Comparison of ENCODE assay signal across 1 cellular context in genomic region chrX:53831662-53832635, GRCh38.
TF ChIP-seq lines count a peak whose summit lies in the region.

No MANE protein-coding gene starts in this region.

TF ChIP-seq in HCT116, 20 proteins besides CTCF, POLR2A, EP300 and RAD21 (continued from another document):
- TF ChIP-seq, protein P1, sequence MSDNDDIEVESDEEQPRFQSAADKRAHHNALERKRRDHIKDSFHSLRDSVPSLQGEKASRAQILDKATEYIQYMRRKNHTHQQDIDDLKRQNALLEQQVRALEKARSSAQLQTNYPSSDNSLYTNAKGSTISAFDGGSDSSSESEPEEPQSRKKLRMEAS (IDR thresholded peaks at IDR 0.05): no peak
- TF ChIP-seq POLR2AphosphoS5 (IDR thresholded peaks at IDR 0.05; ENCODE audit: low read depth, low read length) (no peak), TCF7L2 (IDR thresholded peaks at IDR 0.05; ENCODE audit: borderline replicate concordance, extremely low read depth, insufficient read depth, insufficient read length) (no peak), EZH2 (IDR thresholded peaks at IDR 0.05) (no peak)
TF ChIP-seq in HCT116: peak in this region for 0.
